8 cellular contexts compared by ENCODE assay signal in genomic region chr10:78688945-78689935, GRCh38.
DNase-seq lines count a peak whose midpoint lies in the region; ATAC-seq, FAIRE-seq and TF ChIP-seq lines count a peak whose summit lies in the region.

No MANE protein-coding gene starts in this region.

- no peak for ATAC-seq in HG03520 (IDR thresholded peaks at IDR 0.05; ENCODE audit: unreplicated experiment)
- ATAC-seq in HG03175 (IDR thresholded peaks at IDR 0.05; ENCODE audit: unreplicated experiment) = no peak

- peaks cover 40% of the 10 kb centered on the region for H3K4me1 ChIP-seq in adipocyte (ENCODE audit: control insufficient read depth, insufficient read depth, low read length)
- peaks cover 15% of the 10 kb centered on the region for H3K4me1 ChIP-seq in suprapubic skin

- no peaks in the 10 kb centered on the region for H3K27me3 ChIP-seq in adipocyte (replicated peaks; ENCODE audit: control insufficient read depth, insufficient read depth, low read length)
- no peaks in the 10 kb centered on the region for H3K27me3 ChIP-seq in suprapubic skin

- no peak for TF ChIP-seq POLR2A in suprapubic skin (IDR thresholded peaks at IDR 0.05)
- TF ChIP-seq POLR2A in GM12891 (IDR thresholded peaks at IDR 0.05; ENCODE audit: low read depth, low read length) = no peak

- WGBS in suprapubic skin = 33% methylated on average over 14 of the region's 15 CpGs

- peak; percentile 51 for DNase-seq in NCI-H1417 treated with DMSO at 0.1 percent for 48 hours (lab: John Stamatoyannopoulos, UW)
- peak; percentile 37 for DNase-seq in adipocyte (ENCODE audit: low read depth)
- DNase-seq in hypothalamus (lab: John Stamatoyannopoulos, UW) = peak in 30 of 51 donors; percentile 14 to 81 (median 51)
- DNase-seq in suprapubic skin (ENCODE audit: low spot score in 2 of 2) = no peak
- DNase-seq in stimulated activated CD4-positive, alpha-beta T cell treated with anti-CD3 and anti-CD28 coated beads, Interleukin-12 subunit alpha, Interleukin-12 subunit beta, amount 100 ng/mL, for 4 hours = no peak
- no peak for DNase-seq in GM12891 (ENCODE audit: insufficient read length, low spot score)

- no peaks in the 10 kb centered on the region for H3K9me3 ChIP-seq in adipocyte (ENCODE audit: control insufficient read depth, low read length)
- no peaks in the 10 kb centered on the region for H3K9me3 ChIP-seq in suprapubic skin

- no peak for FAIRE-seq in GM12891 (lab: Jason Lieb, UNC)

- no peak overlapping the region for H3K9ac ChIP-seq in adipocyte (ENCODE audit: low read length)

- H3K27ac ChIP-seq in suprapubic skin = peak overlapping the region; percentile 67

- TF ChIP-seq CTCF in suprapubic skin (IDR thresholded peaks at IDR 0.05) = no peak

- H3K4me3 ChIP-seq in adipocyte (ENCODE audit: low read length) = no peak overlapping the region
- no peak overlapping the region for H3K4me3 ChIP-seq in suprapubic skin

- no peak for TF ChIP-seq EP300 in suprapubic skin (IDR thresholded peaks at IDR 0.05)

- no peaks in the 10 kb centered on the region for H3K36me3 ChIP-seq in adipocyte (ENCODE audit: control insufficient read depth, insufficient read depth, low read length, severe bottlenecking)
- no peaks in the 10 kb centered on the region for H3K36me3 ChIP-seq in suprapubic skin

TF ChIP-seq in GM12891, 5 proteins besides CTCF, POLR2A, EP300 and RAD21:
- TF ChIP-seq POU2F2 (IDR thresholded peaks at IDR 0.05; ENCODE audit: low read depth, low read length) (no peak), SPI1 (IDR thresholded peaks at IDR 0.05; ENCODE audit: low read depth, low read length) (no peak), POLR2AphosphoS5 (IDR thresholded peaks at IDR 0.05; ENCODE audit: low read depth, low read length) (no peak), TAF1 (IDR thresholded peaks at IDR 0.05; ENCODE audit: low read depth, low read length) (no peak), PAX5 (IDR thresholded peaks at IDR 0.05; ENCODE audit: insufficient read depth, low read length, severe bottlenecking) (no peak)

Comparison
In these comparisons a context has a peak if more than half of its experiments do, and no peak if none do; other contexts are left out.
1. DNase-seq: peak in NCI-H1417 treated with DMSO at 0.1 percent for 48 hours (single experiment), adipocyte (single experiment) and hypothalamus (30 of 51); none in suprapubic skin (0 of 2), stimulated activated CD4-positive, alpha-beta T cell treated with anti-CD3 and anti-CD28 coated beads, Interleukin-12 subunit alpha, Interleukin-12 subunit beta, amount 100 ng/mL, for 4 hours (single experiment) and GM12891 (single experiment).